1 cellular context compared by ENCODE assay signal in genomic region chr11:61119571-61119970, GRCh38.
TF ChIP-seq lines count a peak whose summit lies in the region.

No MANE protein-coding gene starts in this region.

TF ChIP-seq in WTC11, 78 proteins besides CTCF, POLR2A, EP300 and RAD21 (continued from another document):
- TF ChIP-seq ERG (CRISPR knock-in tag; IDR thresholded peaks at IDR 0.05) (no peak), E2F5 (CRISPR knock-in tag; IDR thresholded peaks at IDR 0.05) (no peak), ATF2 (CRISPR knock-in tag; IDR thresholded peaks at IDR 0.05; ENCODE audit: borderline replicate concordance, low read depth) (no peak), ZNF532 (CRISPR knock-in tag; IDR thresholded peaks at IDR 0.05; ENCODE audit: borderline replicate concordance) (no peak), ATF3 (CRISPR knock-in tag; conservative IDR thresholded peaks at IDR 0.05) (no peak), NR3C1 (CRISPR knock-in tag; conservative IDR thresholded peaks at IDR 0.05; ENCODE audit: low read depth) (no peak), CDX4 (CRISPR knock-in tag; IDR thresholded peaks at IDR 0.05; ENCODE audit: borderline replicate concordance) (no peak)
